ENCODE assay signal across 34 cellular contexts in the genomic region with DNA sequence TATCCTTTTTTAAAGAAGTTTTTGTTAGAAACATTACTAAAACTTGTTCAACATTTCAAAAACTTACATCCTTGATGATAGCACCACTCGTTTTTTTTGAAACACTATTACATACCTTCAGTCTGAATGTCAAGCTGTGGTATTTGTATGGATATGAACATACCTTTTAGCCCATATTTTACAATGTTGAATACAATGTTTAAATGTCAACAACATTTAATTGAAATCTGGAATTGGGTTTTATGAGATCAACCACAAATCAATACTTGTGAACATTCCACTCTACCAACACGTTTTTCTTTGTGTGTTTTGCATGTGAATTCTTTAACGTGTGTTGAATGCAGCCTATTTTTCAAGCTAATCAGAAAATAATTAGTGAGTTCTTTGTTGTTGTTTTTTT. TPM values are rescaled to one million over a fixed set of nuclear protein-coding genes. Genes with fewer than 3 reads are reported as not detected.
"Had no signal": no experiment of that assay in that cellular context is flagged by ENCODE, and none has a peak within 500 bp of the region (broad histone marks: within the 10 kb centered on the region; RNA-seq: fewer than 3 reads in every experiment).

No MANE protein-coding gene starts in this region.

- H3K4me1 ChIP-seq: adrenal gland, colonic mucosa had no signal

- H3K4me1 Mint-ChIP-seq: activated CD4-positive, alpha-beta T cell treated with anti-CD3 and anti-CD28 coated beads, Interleukin-2, amount 10 ng/mL, durations not matched to agents 24 days and 14 days; activated CD8-positive, alpha-beta memory T cell treated with anti-CD3 and anti-CD28 coated beads, Interleukin-2, amount 10 ng/mL, durations not matched to agents 7 days and 5 days; T-helper 17 cell had no signal

- H3K36me3 ChIP-seq: adrenal gland, colonic mucosa, esophagus squamous epithelium had no signal

- ATAC-seq: activated CD4-positive, alpha-beta T cell treated with anti-CD3 and anti-CD28 coated beads for 36 hours; activated CD8-positive, alpha-beta memory T cell treated with anti-CD3 and anti-CD28 coated beads, Interleukin-2, amount 10 ng/mL, durations not matched to agents 7 days and 5 days; activated CD8-positive, alpha-beta T cell treated with anti-CD3 and anti-CD28 coated beads, Interleukin-2, amount 10 ng/mL, durations not matched to agents 7 days and 5 days; activated naive CD8-positive, alpha-beta T cell treated with anti-CD3 and anti-CD28 coated beads, Interleukin-2, amount 50 U/mL, for 24 hours; body of pancreas; gastroesophageal sphincter; heart right ventricle; T-helper 17 cell had no signal

- H3K4me3 ChIP-seq: adrenal gland, body of pancreas, colonic mucosa, esophagus squamous epithelium, gastroesophageal sphincter, heart right ventricle had no signal

- H3K9me3 Mint-ChIP-seq: activated CD4-positive, alpha-beta memory T cell treated with anti-CD3 and anti-CD28 coated beads for 36 hours; activated CD4-positive, alpha-beta T cell treated with anti-CD3 and anti-CD28 coated beads, Interleukin-2, amount 10 ng/mL, durations not matched to agents 24 days and 14 days; activated naive CD4-positive, alpha-beta T cell treated with anti-CD3 and anti-CD28 coated beads for 36 hours; activated naive CD4-positive, alpha-beta T cell treated with anti-CD3 and anti-CD28 coated beads, Interleukin-2, amount 50 U/mL, for 24 hours; activated naive CD8-positive, alpha-beta T cell treated with anti-CD3 and anti-CD28 coated beads for 36 hours; activated naive CD8-positive, alpha-beta T cell treated with anti-CD3 and anti-CD28 coated beads, Interleukin-2, amount 50 U/mL, for 24 hours; activated T-helper 1 cell treated with anti-CD3 and anti-CD28 coated beads, Interleukin-12 subunit alpha, Interleukin-12 subunit beta, Interleukin-2, Interleukin-4 antibody, amounts not matched to agents 30 ng/mL and 10 ng/mL and 1 ng/mL, durations not matched to agents 14 hours and 24 hours and 36 hours; activated T-helper 2 cell treated with anti-CD3 and anti-CD28 coated beads, Interferon-gamma antibody, Interleukin-2, Interleukin-4, amounts not matched to agents 10 μg/mL and 5 μg/mL and 100 μg/mL, durations not matched to agents 14 hours and 24 hours and 36 hours; T-helper 2 cell treated with Interferon-gamma antibody and Interleukin-4, amounts not matched to agents 5 μg/mL and 100 μg/mL, for 36 hours had no signal

- FAIRE-seq: endometrium had no signal

- H3K36me3 Mint-ChIP-seq: activated CD4-positive, alpha-beta memory T cell treated with anti-CD3 and anti-CD28 coated beads for 36 hours; activated CD8-positive, alpha-beta memory T cell treated with anti-CD3 and anti-CD28 coated beads, Interleukin-2, amount 10 ng/mL, durations not matched to agents 7 days and 5 days; activated naive CD4-positive, alpha-beta T cell treated with anti-CD3 and anti-CD28 coated beads, Interleukin-2, amount 50 U/mL, for 24 hours; activated naive CD8-positive, alpha-beta T cell treated with anti-CD3 and anti-CD28 coated beads for 36 hours had no signal

- DNase-seq: activated CD4-positive, alpha-beta memory T cell treated with anti-CD3 and anti-CD28 coated beads for 36 hours; activated CD4-positive, alpha-beta T cell treated with anti-CD3 and anti-CD28 coated beads for 36 hours; activated CD4-positive, alpha-beta T cell treated with anti-CD3 and anti-CD28 coated beads, Interleukin-2, amount 10 ng/mL, durations not matched to agents 24 days and 14 days; activated CD4-positive, CD25-positive, alpha-beta regulatory T cell; activated CD4-positive, CD25-positive, alpha-beta regulatory T cell treated with anti-CD3 and anti-CD28 coated beads, Interleukin-2, amount 50 U/mL, for 72 hours; activated CD8-positive, alpha-beta memory T cell treated with anti-CD3 and anti-CD28 coated beads, Interleukin-2, amount 10 ng/mL, durations not matched to agents 7 days and 5 days; activated CD8-positive, alpha-beta memory T cell treated with anti-CD3 and anti-CD28 coated beads, Interleukin-2, amount 50 U/mL, for 4 hours; activated CD8-positive, alpha-beta T cell treated with anti-CD3 and anti-CD28 coated beads, Interleukin-2, amount 10 ng/mL, durations not matched to agents 7 days and 5 days; activated effector memory CD4-positive, alpha-beta T cell treated with anti-CD3 and anti-CD28 coated beads, Interleukin-2, amount 50 U/mL, for 16 hours; activated naive CD4-positive, alpha-beta T cell treated with anti-CD3 and anti-CD28 coated beads for 36 hours; activated naive CD8-positive, alpha-beta T cell treated with anti-CD3 and anti-CD28 coated beads for 36 hours; activated naive CD8-positive, alpha-beta T cell treated with anti-CD3 and anti-CD28 coated beads, Interleukin-2, amount 50 U/mL, for 24 hours; activated T-cell treated with anti-CD3 and anti-CD28 coated beads, Interleukin-2, amount 50 U/mL, for 1 hour; activated T-cell treated with anti-CD3 and anti-CD28 coated beads, Interleukin-2, amount 50 U/mL, for 48 hours; adrenal gland; amygdala; aorta; body of pancreas; caudate nucleus; colonic mucosa; effector CD8-positive, alpha-beta T cell; esophagus squamous epithelium; foreskin melanocyte; heart right ventricle; T-helper 17 cell; T1000 had no signal

- H3K27me3 ChIP-seq: adrenal gland, colonic mucosa, gastroesophageal sphincter had no signal

- H3K4me3 Mint-ChIP-seq: activated CD4-positive, alpha-beta memory T cell treated with anti-CD3 and anti-CD28 coated beads for 36 hours; activated CD4-positive, alpha-beta T cell treated with anti-CD3 and anti-CD28 coated beads for 36 hours; activated CD4-positive, alpha-beta T cell treated with anti-CD3 and anti-CD28 coated beads, Interleukin-2, amount 10 ng/mL, durations not matched to agents 24 days and 14 days; activated CD8-positive, alpha-beta memory T cell treated with anti-CD3 and anti-CD28 coated beads, Interleukin-2, amount 10 ng/mL, durations not matched to agents 7 days and 5 days; activated CD8-positive, alpha-beta T cell treated with anti-CD3 and anti-CD28 coated beads, Interleukin-2, amount 10 ng/mL, durations not matched to agents 7 days and 5 days; activated naive CD4-positive, alpha-beta T cell treated with anti-CD3 and anti-CD28 coated beads for 36 hours; activated naive CD4-positive, alpha-beta T cell treated with anti-CD3 and anti-CD28 coated beads, Interleukin-2, amount 50 U/mL, for 24 hours; activated naive CD8-positive, alpha-beta T cell treated with anti-CD3 and anti-CD28 coated beads for 36 hours; activated naive CD8-positive, alpha-beta T cell treated with anti-CD3 and anti-CD28 coated beads, Interleukin-2, amount 50 U/mL, for 24 hours; activated T-helper 1 cell treated with anti-CD3 and anti-CD28 coated beads, Interleukin-12 subunit alpha, Interleukin-12 subunit beta, Interleukin-2, Interleukin-4 antibody, amounts not matched to agents 30 ng/mL and 10 ng/mL and 1 ng/mL, durations not matched to agents 14 hours and 24 hours and 36 hours; T-helper 17 cell; T-helper 2 cell treated with Interferon-gamma antibody and Interleukin-4, amounts not matched to agents 5 μg/mL and 100 μg/mL, for 36 hours had no signal

- H3K27ac ChIP-seq: adrenal gland, body of pancreas, colonic mucosa, epithelial cell of prostate, esophagus squamous epithelium, gastroesophageal sphincter, heart right ventricle had no signal

- H3K27ac Mint-ChIP-seq: activated CD4-positive, alpha-beta memory T cell treated with anti-CD3 and anti-CD28 coated beads for 36 hours; activated CD4-positive, alpha-beta T cell treated with anti-CD3 and anti-CD28 coated beads for 36 hours; activated CD4-positive, alpha-beta T cell treated with anti-CD3 and anti-CD28 coated beads, Interleukin-2, amount 10 ng/mL, durations not matched to agents 24 days and 14 days; activated CD8-positive, alpha-beta memory T cell treated with anti-CD3 and anti-CD28 coated beads, Interleukin-2, amount 10 ng/mL, durations not matched to agents 7 days and 5 days; activated CD8-positive, alpha-beta T cell treated with anti-CD3 and anti-CD28 coated beads, Interleukin-2, amount 10 ng/mL, durations not matched to agents 7 days and 5 days; activated naive CD4-positive, alpha-beta T cell treated with anti-CD3 and anti-CD28 coated beads for 36 hours; activated naive CD4-positive, alpha-beta T cell treated with anti-CD3 and anti-CD28 coated beads, Interleukin-2, amount 50 U/mL, for 24 hours; activated naive CD8-positive, alpha-beta T cell treated with anti-CD3 and anti-CD28 coated beads for 36 hours; activated naive CD8-positive, alpha-beta T cell treated with anti-CD3 and anti-CD28 coated beads, Interleukin-2, amount 50 U/mL, for 24 hours; activated T-helper 1 cell treated with anti-CD3 and anti-CD28 coated beads, Interleukin-12 subunit alpha, Interleukin-12 subunit beta, Interleukin-2, Interleukin-4 antibody, amounts not matched to agents 30 ng/mL and 10 ng/mL and 1 ng/mL, durations not matched to agents 14 hours and 24 hours and 36 hours; activated T-helper 2 cell treated with anti-CD3 and anti-CD28 coated beads, Interferon-gamma antibody, Interleukin-2, Interleukin-4, amounts not matched to agents 10 μg/mL and 5 μg/mL and 100 μg/mL, durations not matched to agents 14 hours and 24 hours and 36 hours; T-helper 17 cell; T-helper 2 cell treated with Interferon-gamma antibody and Interleukin-4, amounts not matched to agents 5 μg/mL and 100 μg/mL, for 36 hours had no signal

RNA-seq across cellular contexts. Expression of a gene that starts 4.7 kb away (rescaled TPM):
- total RNA-seq: activated CD4-positive, alpha-beta memory T cell treated with anti-CD3 and anti-CD28 coated beads for 36 hours; activated CD4-positive, alpha-beta T cell treated with anti-CD3 and anti-CD28 coated beads, Interleukin-2, amount 10 ng/mL, durations not matched to agents 24 days and 14 days; activated CD8-positive, alpha-beta memory T cell treated with anti-CD3 and anti-CD28 coated beads, Interleukin-2, amount 10 ng/mL, durations not matched to agents 7 days and 5 days; activated T-helper 1 cell treated with anti-CD3 and anti-CD28 coated beads, Interleukin-12 subunit alpha, Interleukin-12 subunit beta, Interleukin-2, Interleukin-4 antibody, amounts not matched to agents 30 ng/mL and 10 ng/mL and 1 ng/mL, durations not matched to agents 14 hours and 24 hours and 36 hours; endothelial cell of umbilical vein; T-helper 17 cell had no signal
